22 cellular contexts compared by ENCODE assay signal in the genomic region with DNA sequence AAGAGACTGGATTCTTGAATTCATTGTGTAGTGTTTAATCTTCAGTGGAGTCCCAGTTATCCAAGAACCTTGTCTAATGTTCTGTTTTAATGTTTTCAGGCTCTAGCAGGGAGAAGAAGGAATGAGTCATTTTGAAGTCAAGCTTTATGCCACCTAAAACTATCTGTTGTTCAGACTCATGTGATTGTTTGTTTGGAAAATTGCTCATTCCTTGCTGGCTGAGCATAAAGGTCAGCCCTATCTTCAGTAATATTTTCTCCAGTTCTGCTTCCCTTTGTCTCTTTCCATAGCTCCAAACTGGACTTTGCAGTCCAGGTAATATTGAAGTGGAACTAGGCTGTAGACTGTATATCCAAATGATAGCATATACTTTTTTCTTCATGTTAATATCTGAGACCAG. TPM values are rescaled to one million over a fixed set of nuclear protein-coding genes. Genes with fewer than 3 reads are reported as not detected.
"Had no signal": no experiment of that assay in that cellular context is flagged by ENCODE, and none has a peak within 500 bp of the region (broad histone marks: within the 10 kb centered on the region; RNA-seq: fewer than 3 reads in every experiment).

No MANE protein-coding gene starts in this region.

- H3K4me2 ChIP-seq: neural progenitor cell had no signal

- H3K4me3 ChIP-seq: body of pancreas, gastroesophageal sphincter, heart right ventricle, lung, neural progenitor cell, stomach, testis, upper lobe of right lung had no signal

- H3K9me3 ChIP-seq: body of pancreas, gastroesophageal sphincter, heart right ventricle, stomach, testis, upper lobe of right lung had no signal

- H2AFZ ChIP-seq: neural progenitor cell had no signal

- H3K27me3 ChIP-seq: body of pancreas, gastroesophageal sphincter, stomach, testis, upper lobe of right lung had no signal

- H3K27ac ChIP-seq: body of pancreas, gastroesophageal sphincter, heart right ventricle, neural progenitor cell, stomach, testis, upper lobe of right lung, WERI-Rb-1 had no signal

- H3K36me3 ChIP-seq: gastroesophageal sphincter, heart right ventricle, neural progenitor cell, stomach, upper lobe of right lung, WERI-Rb-1 had no signal

- H3K9ac ChIP-seq: neural progenitor cell had no signal

- DNase-seq: activated CD4-positive, alpha-beta memory T cell treated with anti-CD3 and anti-CD28 coated beads, Interleukin-2, amount 10 ng/mL, durations not matched to agents 7 days and 5 days; activated effector memory CD4-positive, alpha-beta T cell treated with Interleukin-2 at 50 U/mL for 16 hours; activated naive CD4-positive, alpha-beta T cell treated with anti-CD3 and anti-CD28 coated beads, Interleukin-2, amount 50 U/mL, for 16 hours; activated T-cell treated with anti-CD3 and anti-CD28 coated beads, Interleukin-2, amount 50 U/mL, for 24 hours; body of pancreas; cerebellar nuclear complex; effector memory CD8-positive, alpha-beta T cell; heart right ventricle; naive B cell; stimulated activated CD4-positive, alpha-beta T cell treated with anti-CD3 and anti-CD28 coated beads, Interleukin-2, amount 100 ng/mL, for 24 hours; stomach; testis; upper lobe of right lung; WERI-Rb-1 had no signal

- H3K4me1 ChIP-seq: body of pancreas, gastroesophageal sphincter, heart right ventricle, neural progenitor cell, stomach, testis, upper lobe of right lung had no signal

- ATAC-seq: body of pancreas; effector memory CD8-positive, alpha-beta T cell; gastroesophageal sphincter; heart right ventricle; sciatic nerve; upper lobe of right lung had no signal

RNA-seq across cellular contexts. Expression of gene CLVS2, which starts 34.3 kb away (rescaled TPM):
- total RNA-seq: activated CD4-positive, alpha-beta memory T cell treated with anti-CD3 and anti-CD28 coated beads, Interleukin-2, amount 10 ng/mL, durations not matched to agents 7 days and 5 days; epithelial cell of proximal tubule; osteocyte; pulmonary artery endothelial cell; T-helper 1 cell treated with Interleukin-12 subunit alpha and Interleukin-12 subunit beta and Interleukin-4 antibody, amounts not matched to agents 30 ng/mL and 1 ng/mL, for 36 hours; upper lobe of right lung had no signal
